23 cellular contexts compared by ENCODE assay signal in genomic region chr9:138085568-138085967, GRCh38.
"Had no signal": no experiment of that assay in that cellular context is flagged by ENCODE, and none has a peak within 500 bp of the region (broad histone marks: within the 10 kb centered on the region; RNA-seq: fewer than 3 reads in every experiment).

No MANE protein-coding gene starts in this region.

- H3K27me3 ChIP-seq: colonic mucosa, foreskin keratinocyte, hepatocyte had no signal

- H3K9me3 ChIP-seq: colonic mucosa had no signal

- H3K27ac ChIP-seq: colonic mucosa, esophagus muscularis mucosa, foreskin keratinocyte, gastroesophageal sphincter, heart left ventricle, hepatocyte, left lung, lower lobe of right lung had no signal

- H3K4me1 ChIP-seq: colonic mucosa, esophagus muscularis mucosa, foreskin keratinocyte, gastroesophageal sphincter, heart left ventricle, left lung, lower lobe of right lung had no signal

- H3K4me3 ChIP-seq: colonic mucosa, esophagus muscularis mucosa, gastroesophageal sphincter, heart left ventricle, hepatocyte, left lung, lower lobe of right lung, mucosa of descending colon had no signal

- H3K4me1 Mint-ChIP-seq: immature natural killer cell, mesothelial cell of epicardium, naive B cell had no signal

- ATAC-seq: effector memory CD8-positive, alpha-beta T cell; foreskin keratinocyte; gastroesophageal sphincter; heart left ventricle; left cardiac atrium; left lung; left ventricle myocardium superior; lower lobe of right lung; mucosa of descending colon had no signal

- H3K36me3 ChIP-seq: colonic mucosa, esophagus muscularis mucosa, gastroesophageal sphincter, heart left ventricle, left lung, lower lobe of right lung had no signal

- H3K4me3 Mint-ChIP-seq: dendritic cell treated with granulocyte-macrophage colony-stimulating factor and Interleukin-4, amounts not matched to agents 40 ng/mL and 50 ng/mL, for 4 days; effector memory CD8-positive, alpha-beta T cell; immature natural killer cell; mesothelial cell of epicardium; naive B cell had no signal

- H3K27ac Mint-ChIP-seq: dendritic cell treated with granulocyte-macrophage colony-stimulating factor and Interleukin-4, amounts not matched to agents 40 ng/mL and 50 ng/mL, for 4 days; effector memory CD8-positive, alpha-beta T cell; immature natural killer cell; mesothelial cell of epicardium; naive B cell had no signal

- DNase-seq: colonic mucosa; cortex of kidney; effector CD8-positive, alpha-beta T cell; effector memory CD8-positive, alpha-beta T cell; foreskin keratinocyte; heart left ventricle; hypothalamus; immature natural killer cell; islet precursor cell; kidney; kidney glomerular epithelial cell; left cardiac atrium; left lung; left ventricle myocardium superior; lower lobe of right lung; mesenchymal stem cell; mucosa of descending colon; naive B cell had no signal
